In the genomic region with DNA sequence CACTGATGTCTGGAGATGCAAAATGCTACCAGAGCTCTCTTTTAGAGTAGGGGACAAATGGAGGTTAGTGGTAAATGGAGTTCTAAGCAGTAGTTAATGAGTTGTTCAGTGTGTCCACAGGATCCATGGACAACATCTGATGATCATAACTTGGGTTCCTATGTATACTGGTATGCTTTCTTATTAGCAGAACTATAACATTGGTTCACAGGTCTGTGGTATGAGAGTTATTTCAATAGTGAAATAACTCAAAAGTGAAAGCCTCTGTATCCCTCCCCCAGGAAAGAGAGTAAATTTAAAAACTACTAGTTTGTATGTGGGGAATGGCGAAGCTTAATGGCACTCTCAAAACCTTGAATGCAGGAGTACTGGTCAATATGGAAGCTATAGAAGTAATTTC, we compare ENCODE assay signal across 26 cellular contexts.
"Had no signal": no experiment of that assay in that cellular context is flagged by ENCODE, and none has a peak within 500 bp of the region (broad histone marks: within the 10 kb centered on the region; RNA-seq: fewer than 3 reads in every experiment).

No MANE protein-coding gene starts in this region.

- H3K36me3 ChIP-seq: Peyer's patch, SJCRH30 had no signal

- H3K27me3 ChIP-seq: Peyer's patch, SJCRH30 had no signal

- H3K4me2 ChIP-seq: KMS-11 had no signal

- H3K9me3 ChIP-seq: Peyer's patch, SJCRH30 had no signal

- H3K4me1 ChIP-seq: Peyer's patch, SJCRH30 had no signal

- H3K27ac ChIP-seq: HL-60, KMS-11, Peyer's patch, SJCRH30 had no signal

- DNase-seq: Kasumi-1; MV-4-11; NCI-H1048; NCI-H1105; NCI-H1417; NCI-H1436 treated with DMSO at 0.1 percent for 48 hours; NCI-H1694; NCI-H1930; NCI-H2081; NCI-H2107; NCI-H226; NCI-H446; NCI-H510A; NCI-H524 treated with DMSO at 0.1 percent for 48 hours; NCI-H69; NCI-H774; NK-92 treated with Interleukin-12 subunit alpha and Interleukin-12 subunit beta, amount 100 ng/mL, for 24 hours; PC-3; Peyer's patch; SHP77 treated with DMSO at 0.1 percent for 48 hours; SJCRH30; T-helper 2 cell had no signal

- H3K4me3 ChIP-seq: K562, Peyer's patch, SJCRH30 had no signal

- ATAC-seq: K562, PC-3, Right ventricle myocardium inferior had no signal
